6 cellular contexts compared by ENCODE assay signal in the genomic region with DNA sequence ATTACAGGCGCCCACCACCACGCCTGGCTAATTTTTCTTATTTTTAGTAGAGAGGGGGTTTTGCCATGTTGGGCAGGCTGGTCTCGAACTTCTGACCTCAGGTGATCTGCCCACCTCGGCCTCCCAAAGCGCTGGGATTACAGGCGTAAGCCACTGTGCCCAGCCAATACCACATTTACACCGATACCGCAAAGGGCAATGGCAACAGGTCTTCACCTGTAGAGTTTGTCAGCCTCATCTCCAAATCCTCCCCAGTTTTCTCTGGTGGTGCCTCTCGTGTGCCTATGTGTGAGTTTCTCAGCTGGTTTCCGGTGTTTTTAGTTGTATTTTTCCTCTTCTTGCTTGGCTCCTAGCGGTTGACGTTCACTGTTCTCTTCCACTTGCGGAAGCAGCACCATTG. TPM values are rescaled to one million over a fixed set of nuclear protein-coding genes. Genes with fewer than 3 reads are reported as not detected.
"Had no signal": no experiment of that assay in that cellular context is flagged by ENCODE, and none has a peak within 500 bp of the region (broad histone marks: within the 10 kb centered on the region; RNA-seq: fewer than 3 reads in every experiment).

No MANE protein-coding gene starts in this region.

RNA-seq across cellular contexts. Expression of a gene that starts 52.0 kb away (rescaled TPM):
- total RNA-seq: GM23248, H4, H7, HepG2, HT-29 had no signal
- polyA plus RNA-seq: GM23248, HepG2, IgD-negative memory B cell had no signal
